Comparison of ENCODE assay signal across 19 cellular contexts in genomic region chr17:28119049-28119448, GRCh38.
A peak's percentile ranks its signal among the peaks of the same experiment; 100 is the strongest.
DNase-seq lines count a peak whose midpoint lies in the region; ATAC-seq, FAIRE-seq and TF ChIP-seq lines count a peak whose summit lies in the region.
"Had no signal": no experiment of that assay in that cellular context is flagged by ENCODE, and none has a peak within 500 bp of the region (broad histone marks: within the 10 kb centered on the region; RNA-seq: fewer than 3 reads in every experiment).

No MANE protein-coding gene starts in this region.

- H3K4me1 ChIP-seq in IMR-90 (ENCODE audit: control insufficient read depth, insufficient read depth, low read length): no peaks in the 10 kb centered on the region; the same call in none of the 2 replicates
- peaks cover 14 to 29% (median 29%) of the 10 kb centered on the region in 3 donors for H3K4me1 ChIP-seq in pancreas

- H3K27ac ChIP-seq in IMR-90 (ENCODE audit: insufficient read depth, low read length): no peak overlapping the region
- peak overlapping the region in 2 of 4 donors; percentile 36 to 62 for H3K27ac ChIP-seq in pancreas
- H3K27ac ChIP-seq: psoas muscle, SJCRH30, stomach had no signal

- no peak overlapping the region for H3K56ac ChIP-seq in IMR-90 (ENCODE audit: extremely low read depth, insufficient read depth, low read length)

- H3K9me3 Mint-ChIP-seq in activated CD8-positive, alpha-beta T cell treated with anti-CD3 and anti-CD28 coated beads, Interleukin-2, amount 10 ng/mL, durations not matched to agents 7 days and 5 days (ENCODE audit: insufficient read depth): no peaks in the 10 kb centered on the region
- no peaks in the 10 kb centered on the region for H3K9me3 Mint-ChIP-seq in activated CD8-positive, alpha-beta T cell treated with anti-CD3 and anti-CD28 coated beads for 36 hours
- no peaks in the 10 kb centered on the region for H3K9me3 Mint-ChIP-seq in dendritic cell treated with granulocyte-macrophage colony-stimulating factor and Interleukin-4, amounts not matched to agents 40 ng/mL and 50 ng/mL, for 4 days
- H3K9me3 Mint-ChIP-seq in MCF 10A (ENCODE audit: unreplicated experiment): no peaks in the 10 kb centered on the region
- H3K9me3 Mint-ChIP-seq: naive thymus-derived CD4-positive, alpha-beta T cell had no signal

- no peak for TF ChIP-seq RAD21 in IMR-90 (IDR thresholded peaks at IDR 0.05; ENCODE audit: low read length)

- no peak overlapping the region for H3K4me3 ChIP-seq in IMR-90 (ENCODE audit: insufficient read depth, low read depth, low read length)
- peak overlapping the region in 1 of 4 donors; percentile 9 for H3K4me3 ChIP-seq in pancreas
- H3K4me3 ChIP-seq: psoas muscle, SJCRH30, stomach had no signal

- ATAC-seq in activated CD8-positive, alpha-beta T cell treated with anti-CD3 and anti-CD28 coated beads, Interleukin-2, amount 10 ng/mL, durations not matched to agents 7 days and 5 days: no peak
- no peak for ATAC-seq in activated CD8-positive, alpha-beta T cell treated with anti-CD3 and anti-CD28 coated beads for 36 hours
- ATAC-seq in IMR-90 (ENCODE audit: low read depth) (no peak), pancreas (peak; percentile 30 to 65 (median 53))
- ATAC-seq: naive thymus-derived CD4-positive, alpha-beta T cell; psoas muscle had no signal

- no peak overlapping the region for H2AK5ac ChIP-seq in IMR-90 (ENCODE audit: low read depth, low read length)

- H3K36me3 ChIP-seq in IMR-90 (ENCODE audit: control insufficient read depth, insufficient read depth, low read length) (peaks cover 3% of the 10 kb centered on the region), pancreas (no peaks in the 10 kb centered on the region)

- H3K27ac Mint-ChIP-seq in activated CD8-positive, alpha-beta T cell treated with anti-CD3 and anti-CD28 coated beads, Interleukin-2, amount 10 ng/mL, durations not matched to agents 7 days and 5 days: peak overlapping the region; percentile 77
- H3K27ac Mint-ChIP-seq in activated CD8-positive, alpha-beta T cell treated with anti-CD3 and anti-CD28 coated beads for 36 hours: no peak overlapping the region
- H3K27ac Mint-ChIP-seq in dendritic cell treated with granulocyte-macrophage colony-stimulating factor and Interleukin-4, amounts not matched to agents 40 ng/mL and 50 ng/mL, for 4 days: peak overlapping the region; percentile 73
- H3K27ac Mint-ChIP-seq in MCF 10A (ENCODE audit: low read depth, unreplicated experiment): no peak overlapping the region

- H3K4me2 ChIP-seq in IMR-90 (ENCODE audit: low read depth, low read length): peak overlapping the region; percentile 86; the same call in 1 of the 2 replicates

- H4K91ac ChIP-seq in IMR-90 (ENCODE audit: insufficient read depth, low read depth, low read length): no peak overlapping the region

- WGBS in IMR-90 (ENCODE audit: extremely low coverage in 2 of 2, insufficient read length in 1 of 2), 2 experiments: no CpG with 5 or more reads among the region's 2 CpGs
- WGBS in pancreas, 2 donors: 45 to 47% methylated on average over 2 of the region's 2 CpGs

- peak overlapping the region; percentile 87 for H3K23ac ChIP-seq in IMR-90 (ENCODE audit: low read depth, low read length)

- no peak for TF ChIP-seq CTCF in activated CD8-positive, alpha-beta T cell treated with anti-CD3 and anti-CD28 coated beads for 36 hours (IDR thresholded peaks at IDR 0.05)
- TF ChIP-seq CTCF in IMR-90 (conservative IDR thresholded peaks at IDR 0.05; ENCODE audit: low read depth, low read length) (no peak), pancreas (IDR thresholded peaks at IDR 0.05) (no peak), MCF 10A (IDR thresholded peaks at IDR 0.05; ENCODE audit: unreplicated experiment) (no peak), GM10248 (IDR thresholded peaks at IDR 0.05; ENCODE audit: control extremely low read depth, extremely low read depth, low read depth, missing control alignments) (no peak)

- no peak overlapping the region for H2AK9ac ChIP-seq in IMR-90 (replicated peaks; ENCODE audit: low read depth, low read length, poor library complexity)

- H3K14ac ChIP-seq in IMR-90 (replicated peaks; ENCODE audit: low read depth, low read length): no peak overlapping the region

- H3K4ac ChIP-seq in IMR-90 (ENCODE audit: low read depth, low read length): no peak overlapping the region

- dilution Hi-C loops in IMR-90 (cut with HindIII; ENCODE audit: low sequenced_read_pairs, unreplicated experiment): no loop called here

- no peaks in the 10 kb centered on the region for H3K9me3 ChIP-seq in IMR-90 (ENCODE audit: control insufficient read depth, insufficient read depth, low read length)
- H3K9me3 ChIP-seq in pancreas: no peaks in the 10 kb centered on the region
- H3K9me3 ChIP-seq: psoas muscle, SJCRH30, stomach had no signal

- H4K5ac ChIP-seq in IMR-90 (ENCODE audit: low read depth, low read length): no peak overlapping the region

- peak overlapping the region; percentile 16; the same call in 1 of the 2 replicates for H3K18ac ChIP-seq in IMR-90 (ENCODE audit: low read depth, low read length)

- no peak overlapping the region for H2AFZ ChIP-seq in IMR-90 (replicated peaks; ENCODE audit: low read length, poor library complexity)

- BruUV-seq in IMR-90 (replicated peaks; lab: Mats Ljungman, UMichigan) (no TSS peak), MCF 10A (replicated peaks; lab: Mats Ljungman, UMichigan) (no TSS peak)

- H3K27me3 ChIP-seq in IMR-90 (ENCODE audit: control insufficient read depth, insufficient read depth, low read length) (no peaks in the 10 kb centered on the region), pancreas (no peaks in the 10 kb centered on the region)
- H3K27me3 ChIP-seq: SJCRH30, stomach had no signal

- intact Hi-C loops in activated CD8-positive, alpha-beta T cell treated with anti-CD3 and anti-CD28 coated beads for 36 hours (cut with micrococcal nuclease): no loop called here
- intact Hi-C loops in IMR-90 (cut with micrococcal nuclease) (loop anchor here (5.0 to 10.0 kb wide), 2 partner anchors 72 to 224 kb away; partner anchors contain the start of gene LYRM9), pancreas (cut with DNase I) (no loop called here), MCF 10A (cut with micrococcal nuclease) (no loop called here)
- intact Hi-C loops in dendritic cell treated with granulocyte-macrophage colony-stimulating factor and Interleukin-4, amounts not matched to agents 40 ng/mL and 50 ng/mL, for 4 days (cut with micrococcal nuclease): loop anchor here (10.0 kb wide), 2 partner anchors 76 to 224 kb away; partner anchors contain the start of gene LYRM9

- no peak overlapping the region for H2BK20ac ChIP-seq in IMR-90 (ENCODE audit: low read depth, low read length)

- H2BK120ac ChIP-seq in IMR-90 (ENCODE audit: low read depth, low read length): no peak overlapping the region

- no peak overlapping the region for H2BK15ac ChIP-seq in IMR-90 (ENCODE audit: low read depth, low read length)

- peaks cover 7% of the 10 kb centered on the region for H3K36me3 Mint-ChIP-seq in activated CD8-positive, alpha-beta T cell treated with anti-CD3 and anti-CD28 coated beads, Interleukin-2, amount 10 ng/mL, durations not matched to agents 7 days and 5 days (ENCODE audit: low read depth)
- H3K36me3 Mint-ChIP-seq in activated CD8-positive, alpha-beta T cell treated with anti-CD3 and anti-CD28 coated beads for 36 hours (ENCODE audit: low read depth): peaks cover 4% of the 10 kb centered on the region
- peaks cover 13% of the 10 kb centered on the region for H3K36me3 Mint-ChIP-seq in dendritic cell treated with granulocyte-macrophage colony-stimulating factor and Interleukin-4, amounts not matched to agents 40 ng/mL and 50 ng/mL, for 4 days (ENCODE audit: low read depth)
- H3K36me3 Mint-ChIP-seq in MCF 10A (ENCODE audit: insufficient read depth, unreplicated experiment): peaks cover 17% of the 10 kb centered on the region

- in situ Hi-C loops in IMR-90 (cut with MboI; ENCODE audit: low sequenced_read_pairs): no loop called here

- peaks cover 26% of the 10 kb centered on the region for H3K4me1 Mint-ChIP-seq in activated CD8-positive, alpha-beta T cell treated with anti-CD3 and anti-CD28 coated beads, Interleukin-2, amount 10 ng/mL, durations not matched to agents 7 days and 5 days (ENCODE audit: low read depth)
- peaks cover 24% of the 10 kb centered on the region for H3K4me1 Mint-ChIP-seq in activated CD8-positive, alpha-beta T cell treated with anti-CD3 and anti-CD28 coated beads for 36 hours (ENCODE audit: low read depth)
- peaks cover 16% of the 10 kb centered on the region for H3K4me1 Mint-ChIP-seq in dendritic cell treated with granulocyte-macrophage colony-stimulating factor and Interleukin-4, amounts not matched to agents 40 ng/mL and 50 ng/mL, for 4 days (ENCODE audit: low read depth)
- H3K4me1 Mint-ChIP-seq in MCF 10A (ENCODE audit: insufficient read depth, unreplicated experiment): no peaks in the 10 kb centered on the region

- 0 out of 2 replicates have a peak, but pooled peaks cover 5% of the 10 kb centered on the region for H3K9me1 ChIP-seq in IMR-90 (ENCODE audit: insufficient read depth, low read length)

- POLR2A ChIA-PET in activated CD8-positive, alpha-beta T cell treated with anti-CD3 and anti-CD28 coated beads, Interleukin-2, amount 10 ng/mL, durations not matched to agents 7 days and 5 days (lab: Charles Lee): no interaction called here
- POLR2A ChIA-PET in activated CD8-positive, alpha-beta T cell treated with anti-CD3 and anti-CD28 coated beads for 36 hours (lab: Charles Lee): no interaction called here
- POLR2A ChIA-PET in IMR-90 (lab: Charles Lee; ENCODE audit: unreplicated experiment) (no interaction called here), MCF 10A (lab: Yijun Ruan, JAX) (no interaction called here), GM10248 (lab: Yijun Ruan, JAX) (no interaction called here)

- no peak for FAIRE-seq in pancreas (lab: Jason Lieb, UNC)

- CTCF ChIA-PET in activated CD8-positive, alpha-beta T cell treated with anti-CD3 and anti-CD28 coated beads, Interleukin-2, amount 10 ng/mL, durations not matched to agents 7 days and 5 days (lab: Charles Lee): no interaction called here
- CTCF ChIA-PET in activated CD8-positive, alpha-beta T cell treated with anti-CD3 and anti-CD28 coated beads for 36 hours (lab: Charles Lee): no interaction called here
- CTCF ChIA-PET in IMR-90 (lab: Yijun Ruan, JAX) (no interaction called here), MCF 10A (lab: Yijun Ruan, JAX) (interaction anchor here (0.6 kb wide), 1 partner anchor 118 kb away, joined by 3 read pairs; no protein-coding TSS in a partner anchor), GM10248 (lab: Yijun Ruan, JAX) (no interaction called here)

- H4K20me1 ChIP-seq in IMR-90 (ENCODE audit: insufficient read depth, low read length): peaks cover 4% of the 10 kb centered on the region; the same call in 1 of the 2 replicates

- no peak overlapping the region for H3K9ac ChIP-seq in IMR-90 (ENCODE audit: low read depth, low read length)

- H3K4me3 Mint-ChIP-seq in activated CD8-positive, alpha-beta T cell treated with anti-CD3 and anti-CD28 coated beads, Interleukin-2, amount 10 ng/mL, durations not matched to agents 7 days and 5 days: peak overlapping the region; percentile 61
- no peak overlapping the region for H3K4me3 Mint-ChIP-seq in activated CD8-positive, alpha-beta T cell treated with anti-CD3 and anti-CD28 coated beads for 36 hours
- H3K4me3 Mint-ChIP-seq in dendritic cell treated with granulocyte-macrophage colony-stimulating factor and Interleukin-4, amounts not matched to agents 40 ng/mL and 50 ng/mL, for 4 days: no peak overlapping the region
- H3K4me3 Mint-ChIP-seq in MCF 10A (ENCODE audit: unreplicated experiment): no peak overlapping the region

- 0 out of 4 replicates have a peak overlapping the region, but pooled peaks of 1 of the 2 experiments have one; percentile 20 for H4K8ac ChIP-seq in IMR-90 (ENCODE audit: low read depth in 2 of 2, low read length in 2 of 2)

- DNase-seq in activated CD8-positive, alpha-beta T cell treated with anti-CD3 and anti-CD28 coated beads, Interleukin-2, amount 10 ng/mL, durations not matched to agents 7 days and 5 days: no peak
- no peak for DNase-seq in activated CD8-positive, alpha-beta T cell treated with anti-CD3 and anti-CD28 coated beads for 36 hours
- DNase-seq in IMR-90 (no peak), pancreas (no peak), MCF 10A (ENCODE audit: unreplicated experiment) (no peak), GM10248 (ENCODE audit: extremely low spot score) (no peak), NCI-H1105 treated with DMSO at 0.1 percent for 48 hours (lab: John Stamatoyannopoulos, UW) (no peak)
- DNase-seq: activated CD4-positive, alpha-beta T cell treated with anti-CD3 and anti-CD28 coated beads, Interleukin-2, amount 50 U/mL, for 1 hour; amniotic stem cell; CD8-positive, alpha-beta memory T cell; foreskin melanocyte; mammary epithelial cell; naive thymus-derived CD4-positive, alpha-beta T cell; NCI-H1694; NCI-H226; psoas muscle; SJCRH30; stomach had no signal

- peaks cover 25 to 53% of the 10 kb centered on the region in 2 experiments for H3K79me1 ChIP-seq in IMR-90 (ENCODE audit: low read depth in 1 of 2, low read length in 2 of 2)

- H3K27me3 Mint-ChIP-seq in activated CD8-positive, alpha-beta T cell treated with anti-CD3 and anti-CD28 coated beads, Interleukin-2, amount 10 ng/mL, durations not matched to agents 7 days and 5 days (ENCODE audit: low read depth): no peaks in the 10 kb centered on the region
- no peaks in the 10 kb centered on the region for H3K27me3 Mint-ChIP-seq in activated CD8-positive, alpha-beta T cell treated with anti-CD3 and anti-CD28 coated beads for 36 hours
- no peaks in the 10 kb centered on the region for H3K27me3 Mint-ChIP-seq in dendritic cell treated with granulocyte-macrophage colony-stimulating factor and Interleukin-4, amounts not matched to agents 40 ng/mL and 50 ng/mL, for 4 days
- H3K27me3 Mint-ChIP-seq in MCF 10A (ENCODE audit: insufficient read depth, unreplicated experiment): no peaks in the 10 kb centered on the region
- H3K27me3 Mint-ChIP-seq: CD8-positive, alpha-beta memory T cell; naive thymus-derived CD4-positive, alpha-beta T cell had no signal

- no peak for TF ChIP-seq POLR2A in IMR-90 (IDR thresholded peaks at IDR 0.05; ENCODE audit: low read depth, low read length)

- no peak overlapping the region for H2BK5ac ChIP-seq in IMR-90 (ENCODE audit: low read depth, low read length, poor library complexity, severe bottlenecking)

Comparison
In these comparisons a context has a peak if more than half of its experiments do, and no peak if none do; other contexts are left out.
1. H3K27ac Mint-ChIP-seq: peak in activated CD8-positive, alpha-beta T cell treated with anti-CD3 and anti-CD28 coated beads, Interleukin-2, amount 10 ng/mL, durations not matched to agents 7 days and 5 days (single experiment) and dendritic cell treated with granulocyte-macrophage colony-stimulating factor and Interleukin-4, amounts not matched to agents 40 ng/mL and 50 ng/mL, for 4 days (single experiment); none in activated CD8-positive, alpha-beta T cell treated with anti-CD3 and anti-CD28 coated beads for 36 hours (single experiment) and MCF 10A (single experiment).
2. ATAC-seq: peak in pancreas (4 of 4); none in activated CD8-positive, alpha-beta T cell treated with anti-CD3 and anti-CD28 coated beads, Interleukin-2, amount 10 ng/mL, durations not matched to agents 7 days and 5 days (single experiment), activated CD8-positive, alpha-beta T cell treated with anti-CD3 and anti-CD28 coated beads for 36 hours (single experiment) and IMR-90 (single experiment).
3. intact Hi-C loops: an anchor here in IMR-90 (5.0 to 10.0 kb wide) and dendritic cell treated with granulocyte-macrophage colony-stimulating factor and Interleukin-4, amounts not matched to agents 40 ng/mL and 50 ng/mL, for 4 days (10.0 kb wide); none called in activated CD8-positive, alpha-beta T cell treated with anti-CD3 and anti-CD28 coated beads for 36 hours, pancreas and MCF 10A.